Comparison of ENCODE assay signal across 8 cellular contexts in the genomic region with DNA sequence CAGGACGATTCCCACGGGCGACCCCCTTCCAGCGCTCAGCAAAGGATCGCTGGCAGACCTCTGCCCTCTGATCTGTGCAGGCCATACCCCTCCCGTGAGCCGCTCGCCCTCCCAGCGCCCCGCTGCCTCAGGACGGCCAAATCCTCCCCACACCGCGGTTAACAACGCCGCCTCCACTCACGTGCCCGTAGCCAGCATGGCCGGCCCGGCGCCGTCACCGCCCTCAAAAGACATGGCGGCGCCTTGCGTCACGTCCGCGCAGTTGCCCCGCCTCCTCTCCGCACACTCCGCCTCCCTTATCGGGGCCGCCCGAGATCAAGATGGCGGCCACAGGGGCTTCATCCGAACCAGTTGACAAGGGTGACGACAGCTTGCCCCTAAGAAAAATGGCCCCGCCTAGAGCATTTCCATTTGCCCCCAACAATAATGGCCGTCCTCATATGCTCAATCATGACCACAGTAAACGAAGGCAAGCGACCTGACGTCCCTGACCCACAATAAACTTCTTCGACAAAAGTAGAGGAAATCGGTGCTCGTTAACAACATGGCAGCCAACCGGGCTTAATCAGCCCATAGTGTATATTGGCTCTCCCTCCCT. TPM values are rescaled to one million over a fixed set of nuclear protein-coding genes. Genes with fewer than 3 reads are reported as not detected.
DNase-seq lines count a peak whose midpoint lies in the region; ATAC-seq lines count a peak whose summit lies in the region.

No MANE protein-coding gene starts in this region.

- H3K9me3 ChIP-seq in CD4-positive, CD25-positive, alpha-beta regulatory T cell (ENCODE audit: control insufficient read depth in 2 of 2, low read length in 2 of 2): no peaks in the 10 kb centered on the region

- H3K36me3 Mint-ChIP-seq in CD4-positive, CD25-positive, alpha-beta regulatory T cell: peaks cover 4% of the 10 kb centered on the region
- peaks cover 33% of the 10 kb centered on the region for H3K36me3 Mint-ChIP-seq in activated CD4-positive, alpha-beta memory T cell treated with anti-CD3 and anti-CD28 coated beads, Interleukin-2, amount 10 ng/mL, durations not matched to agents 7 days and 5 days (ENCODE audit: low read depth)

- no peak overlapping the region for H3K27ac Mint-ChIP-seq in CD4-positive, CD25-positive, alpha-beta regulatory T cell
- H3K27ac Mint-ChIP-seq in activated CD4-positive, alpha-beta memory T cell treated with anti-CD3 and anti-CD28 coated beads, Interleukin-2, amount 10 ng/mL, durations not matched to agents 7 days and 5 days: no peak overlapping the region

- H3K4me3 Mint-ChIP-seq in CD4-positive, CD25-positive, alpha-beta regulatory T cell: no peak overlapping the region
- no peak overlapping the region for H3K4me3 Mint-ChIP-seq in activated CD4-positive, alpha-beta memory T cell treated with anti-CD3 and anti-CD28 coated beads, Interleukin-2, amount 10 ng/mL, durations not matched to agents 7 days and 5 days

- peak overlapping the region; percentile 99 for H3K27ac ChIP-seq in CD4-positive, CD25-positive, alpha-beta regulatory T cell (ENCODE audit: insufficient read depth, low read length, poor library complexity, severe bottlenecking)

- H3K4me1 ChIP-seq in CD4-positive, CD25-positive, alpha-beta regulatory T cell (ENCODE audit: control insufficient read depth, insufficient read depth, low read length, poor library complexity, severe bottlenecking): peaks cover 22% of the 10 kb centered on the region

- CTCF ChIA-PET in activated CD4-positive, alpha-beta memory T cell treated with anti-CD3 and anti-CD28 coated beads, Interleukin-2, amount 10 ng/mL, durations not matched to agents 7 days and 5 days (lab: Charles Lee): interaction anchor here (1.0 kb wide), 1 partner anchor 9 kb away, joined by 3 read pairs; the partner anchor contains the start of gene PNKP

- ATAC-seq in CD4-positive, CD25-positive, alpha-beta regulatory T cell (ENCODE audit: low read depth in 2 of 2): peak; percentile 58 to 62
- ATAC-seq in GM19452 (IDR thresholded peaks at IDR 0.05; ENCODE audit: unreplicated experiment): peak; percentile 48
- peak; percentile 45 for ATAC-seq in HG03571 (IDR thresholded peaks at IDR 0.05; ENCODE audit: unreplicated experiment)

- H3K9me3 Mint-ChIP-seq in CD4-positive, CD25-positive, alpha-beta regulatory T cell: no peaks in the 10 kb centered on the region
- no peaks in the 10 kb centered on the region for H3K9me3 Mint-ChIP-seq in activated CD4-positive, alpha-beta memory T cell treated with anti-CD3 and anti-CD28 coated beads, Interleukin-2, amount 10 ng/mL, durations not matched to agents 7 days and 5 days

- DNase-seq in CD4-positive, CD25-positive, alpha-beta regulatory T cell: peak; percentile 96 to 99 (median 99)
- DNase-seq in NCI-H82 treated with DMSO at 0.1 percent for 48 hours (lab: John Stamatoyannopoulos, UW; ENCODE audit: unreplicated experiment) (peak; percentile 98), medulla oblongata (ENCODE audit: extremely low spot score) (peak; percentile 100)
- DNase-seq in activated CD4-positive, alpha-beta memory T cell treated with anti-CD3 and anti-CD28 coated beads, Interleukin-2, amount 10 ng/mL, durations not matched to agents 7 days and 5 days: peak; percentile 99
- DNase-seq in effector CD4-positive, alpha-beta T cell: peak; percentile 95
- peak; percentile 94 for DNase-seq in stimulated activated CD8-positive, alpha-beta memory T cell treated with anti-CD3 and anti-CD28 coated beads, Interleukin-12 subunit alpha, Interleukin-12 subunit beta, amount 100 ng/mL, for 1 hour (ENCODE audit: low read depth)

- H3K27me3 ChIP-seq in CD4-positive, CD25-positive, alpha-beta regulatory T cell (ENCODE audit: control insufficient read depth, insufficient read depth, low read length): no peaks in the 10 kb centered on the region

- H3K4me3 ChIP-seq in CD4-positive, CD25-positive, alpha-beta regulatory T cell (ENCODE audit: low read depth, low read length): peak overlapping the region; percentile 90

- POLR2A ChIA-PET in activated CD4-positive, alpha-beta memory T cell treated with anti-CD3 and anti-CD28 coated beads, Interleukin-2, amount 10 ng/mL, durations not matched to agents 7 days and 5 days (lab: Charles Lee): interaction anchor here (0.7 to 3.4 kb wide), 18 partner anchors 7 to 381 kb away, joined by 3 to 39 read pairs (median 6); partner anchors contain the start of genes ATF5, FUZ, IL4I1 and MED25

- peaks cover 13% of the 10 kb centered on the region for H3K36me3 ChIP-seq in CD4-positive, CD25-positive, alpha-beta regulatory T cell (ENCODE audit: control insufficient read depth, insufficient read depth, low read length)

- H3K27me3 Mint-ChIP-seq in CD4-positive, CD25-positive, alpha-beta regulatory T cell: no peaks in the 10 kb centered on the region
- H3K27me3 Mint-ChIP-seq in activated CD4-positive, alpha-beta memory T cell treated with anti-CD3 and anti-CD28 coated beads, Interleukin-2, amount 10 ng/mL, durations not matched to agents 7 days and 5 days: no peaks in the 10 kb centered on the region

- peaks cover 0 to 49% (median 13%) of the 10 kb centered on the region in 4 donors for H3K4me1 Mint-ChIP-seq in CD4-positive, CD25-positive, alpha-beta regulatory T cell
- peaks cover 39% of the 10 kb centered on the region for H3K4me1 Mint-ChIP-seq in activated CD4-positive, alpha-beta memory T cell treated with anti-CD3 and anti-CD28 coated beads, Interleukin-2, amount 10 ng/mL, durations not matched to agents 7 days and 5 days

RNA-seq across cellular contexts. Expression of gene AKT1S1, which starts 0.6 kb away (rescaled TPM):
- 12.9 TPM for total RNA-seq in CD4-positive, CD25-positive, alpha-beta regulatory T cell
- polyA plus RNA-seq in CD4-positive, CD25-positive, alpha-beta regulatory T cell: 1 to 10 TPM; 3.0 to 4.2 (median 3.8) TPM
- total RNA-seq in activated CD4-positive, alpha-beta memory T cell treated with anti-CD3 and anti-CD28 coated beads, Interleukin-2, amount 10 ng/mL, durations not matched to agents 7 days and 5 days: 10 to 100 TPM; 20.2 to 23.0 TPM

RNA-seq across cellular contexts. Expression of gene TBC1D17, which starts 1.0 kb away (rescaled TPM):
- 48.1 TPM for total RNA-seq in CD4-positive, CD25-positive, alpha-beta regulatory T cell
- polyA plus RNA-seq in CD4-positive, CD25-positive, alpha-beta regulatory T cell: 1 to 10 TPM; 8.8 to 9.7 (median 9.1) TPM
- total RNA-seq in activated CD4-positive, alpha-beta memory T cell treated with anti-CD3 and anti-CD28 coated beads, Interleukin-2, amount 10 ng/mL, durations not matched to agents 7 days and 5 days: 10 to 100 TPM; 42.3 to 47.6 TPM

RNA-seq across cellular contexts. Expression of gene PNKP, which starts 9.1 kb away (rescaled TPM):
- total RNA-seq in CD4-positive, CD25-positive, alpha-beta regulatory T cell: 149 TPM
- polyA plus RNA-seq in CD4-positive, CD25-positive, alpha-beta regulatory T cell: 10 to 100 TPM; 26.2 to 33.5 (median 28.2) TPM
- total RNA-seq in activated CD4-positive, alpha-beta memory T cell treated with anti-CD3 and anti-CD28 coated beads, Interleukin-2, amount 10 ng/mL, durations not matched to agents 7 days and 5 days: 100 to 1,000 TPM; 121 to 129 TPM

RNA-seq across cellular contexts. Expression of gene IL4I1, which starts 20.2 kb away (rescaled TPM):
- total RNA-seq in CD4-positive, CD25-positive, alpha-beta regulatory T cell: 3.7 TPM
- under 1 TPM; 0.20 to 0.85 (median 0.30) TPM for polyA plus RNA-seq in CD4-positive, CD25-positive, alpha-beta regulatory T cell
- total RNA-seq in activated CD4-positive, alpha-beta memory T cell treated with anti-CD3 and anti-CD28 coated beads, Interleukin-2, amount 10 ng/mL, durations not matched to agents 7 days and 5 days: 10 to 100 TPM; 25.7 to 26.4 TPM

RNA-seq across cellular contexts. Expression of gene PTOV1, which starts 25.6 kb away (rescaled TPM):
- total RNA-seq in CD4-positive, CD25-positive, alpha-beta regulatory T cell: 116 TPM
- polyA plus RNA-seq in CD4-positive, CD25-positive, alpha-beta regulatory T cell: 10 to 100 TPM; 26.8 to 45.6 (median 34.2) TPM
- total RNA-seq in activated CD4-positive, alpha-beta memory T cell treated with anti-CD3 and anti-CD28 coated beads, Interleukin-2, amount 10 ng/mL, durations not matched to agents 7 days and 5 days: 10 to 100 TPM; 69.3 to 71.7 TPM

Comparison
In these comparisons a context has a peak if more than half of its experiments do, and no peak if none do; other contexts are left out.
1. Peak in every context shown above with its lines: DNase-seq, ATAC-seq, H3K4me3 ChIP-seq and H3K27ac ChIP-seq.